1 cellular context compared by ENCODE assay signal in genomic region chr6:11412616-11413015, GRCh38.
TF ChIP-seq lines count a peak whose summit lies in the region.

No MANE protein-coding gene starts in this region.

TF ChIP-seq in HepG2, 621 proteins besides CTCF, POLR2A, EP300 and RAD21 (continued from another document):
- TF ChIP-seq SALL1 (CRISPR knock-in tag; IDR thresholded peaks at IDR 0.05) (no peak), DNMT1 (CRISPR knock-in tag; IDR thresholded peaks at IDR 0.05) (no peak)
